27 cellular contexts compared by ENCODE assay signal in genomic region chr4:173698557-173699262, GRCh38.
DNase-seq lines count a peak whose midpoint lies in the region; ATAC-seq and TF ChIP-seq lines count a peak whose summit lies in the region.
"Had no signal": no experiment of that assay in that cellular context is flagged by ENCODE, and none has a peak within 500 bp of the region (broad histone marks: within the 10 kb centered on the region; RNA-seq: fewer than 3 reads in every experiment).

No MANE protein-coding gene starts in this region.

- H3K36me3 Mint-ChIP-seq in activated naive CD8-positive, alpha-beta T cell treated with anti-CD3 and anti-CD28 coated beads, Interleukin-2, amount 50 U/mL, for 24 hours (ENCODE audit: low read depth) = no peaks in the 10 kb centered on the region
- H3K36me3 Mint-ChIP-seq in activated naive CD8-positive, alpha-beta T cell treated with anti-CD3 and anti-CD28 coated beads for 36 hours = no peaks in the 10 kb centered on the region
- no peaks in the 10 kb centered on the region for H3K36me3 Mint-ChIP-seq in CD4-positive, alpha-beta T cell (ENCODE audit: low read depth)
- H3K36me3 Mint-ChIP-seq: activated naive CD4-positive, alpha-beta T cell treated with anti-CD3 and anti-CD28 coated beads, Interleukin-2, amount 50 U/mL, for 24 hours; mesothelial cell of epicardium; naive thymus-derived CD4-positive, alpha-beta T cell had no signal

- H3K4me3 ChIP-seq in fibroblast of mammary gland (ENCODE audit: control insufficient read depth, low read depth, low read length) = no peak overlapping the region
- no peak overlapping the region for H3K4me3 ChIP-seq in right atrium auricular region
- no peak overlapping the region for H3K4me3 ChIP-seq in MM.1S (ENCODE audit: low read length)
- H3K4me3 ChIP-seq: prostate gland, transverse colon had no signal

- POLR2A ChIA-PET in CD4-positive, alpha-beta T cell (lab: Charles Lee) = no interaction called here

- no peak overlapping the region for H3K27ac Mint-ChIP-seq in activated naive CD8-positive, alpha-beta T cell treated with anti-CD3 and anti-CD28 coated beads, Interleukin-2, amount 50 U/mL, for 24 hours
- no peak overlapping the region for H3K27ac Mint-ChIP-seq in activated naive CD8-positive, alpha-beta T cell treated with anti-CD3 and anti-CD28 coated beads for 36 hours
- H3K27ac Mint-ChIP-seq in CD4-positive, alpha-beta T cell = no peak overlapping the region
- H3K27ac Mint-ChIP-seq: activated CD4-positive, alpha-beta T cell treated with anti-CD3 and anti-CD28 coated beads for 36 hours; activated CD8-positive, alpha-beta T cell treated with anti-CD3 and anti-CD28 coated beads for 36 hours; activated naive CD4-positive, alpha-beta T cell treated with anti-CD3 and anti-CD28 coated beads, Interleukin-2, amount 50 U/mL, for 24 hours; activated T-helper 2 cell treated with anti-CD3 and anti-CD28 coated beads, Interferon-gamma antibody, Interleukin-2, Interleukin-4, amounts not matched to agents 10 μg/mL and 5 μg/mL and 100 μg/mL, durations not matched to agents 14 hours and 24 hours and 36 hours; mesothelial cell of epicardium; naive thymus-derived CD4-positive, alpha-beta T cell had no signal

- no peak for DNase-seq in activated naive CD8-positive, alpha-beta T cell treated with anti-CD3 and anti-CD28 coated beads, Interleukin-2, amount 50 U/mL, for 24 hours
- DNase-seq in activated naive CD8-positive, alpha-beta T cell treated with anti-CD3 and anti-CD28 coated beads for 36 hours = no peak
- DNase-seq in fibroblast of mammary gland (ENCODE audit: low read depth) (peak; percentile 75), right atrium auricular region (ENCODE audit: low spot score) (no peak), MM.1S (no peak), NCI-H446 treated with DMSO at 0.1 percent for 48 hours (lab: John Stamatoyannopoulos, UW) (no peak), middle frontal gyrus (ENCODE audit: extremely low spot score, low spot score) (no peak)
- DNase-seq in CD4-positive, alpha-beta T cell = no peak
- DNase-seq: activated CD4-positive, alpha-beta T cell treated with anti-CD3 and anti-CD28 coated beads for 36 hours; activated CD8-positive, alpha-beta T cell treated with anti-CD3 and anti-CD28 coated beads for 36 hours; anterior cingulate cortex; DND-41; H7; Karpas-422; MV-4-11; naive thymus-derived CD4-positive, alpha-beta T cell; NCI-H1436; NCI-H748 treated with DMSO at 0.1 percent for 48 hours; SHP77; stimulated activated CD4-positive, alpha-beta T cell treated with anti-CD3 and anti-CD28 coated beads, Interleukin-4, amount 100 ng/mL, for 24 hours; transverse colon had no signal

- ATAC-seq in activated naive CD8-positive, alpha-beta T cell treated with anti-CD3 and anti-CD28 coated beads, Interleukin-2, amount 50 U/mL, for 24 hours = peak; percentile 33
- ATAC-seq in CD4-positive, alpha-beta T cell (ENCODE audit: poor library complexity) = no peak
- ATAC-seq: activated CD4-positive, alpha-beta T cell treated with anti-CD3 and anti-CD28 coated beads for 36 hours; activated CD8-positive, alpha-beta T cell treated with anti-CD3 and anti-CD28 coated beads for 36 hours; naive thymus-derived CD4-positive, alpha-beta T cell had no signal

- no peaks in the 10 kb centered on the region for H3K9me3 ChIP-seq in right atrium auricular region
- H3K9me3 ChIP-seq in MM.1S (replicated peaks; ENCODE audit: insufficient read depth, low read length) = no peaks in the 10 kb centered on the region
- no peaks in the 10 kb centered on the region for H3K9me3 ChIP-seq in CD4-positive, alpha-beta T cell (ENCODE audit: control insufficient read depth, low read length)
- H3K9me3 ChIP-seq: prostate gland, transverse colon had no signal

- H3K27me3 ChIP-seq in right atrium auricular region = no peaks in the 10 kb centered on the region
- no peaks in the 10 kb centered on the region for H3K27me3 ChIP-seq in MM.1S (replicated peaks; ENCODE audit: insufficient read depth, low read length)
- H3K27me3 ChIP-seq in CD4-positive, alpha-beta T cell (ENCODE audit: control insufficient read depth, insufficient read depth, low read length) = no peaks in the 10 kb centered on the region
- H3K27me3 ChIP-seq: transverse colon had no signal

- no peaks in the 10 kb centered on the region for H3K36me3 ChIP-seq in right atrium auricular region
- H3K36me3 ChIP-seq in MM.1S (replicated peaks; ENCODE audit: insufficient read depth, low read length) = no peaks in the 10 kb centered on the region
- H3K36me3 ChIP-seq: prostate gland, transverse colon had no signal

- TF ChIP-seq CTCF in fibroblast of mammary gland (conservative IDR thresholded peaks at IDR 0.05; ENCODE audit: control insufficient read depth, insufficient read depth, low read depth, low read length) = no peak
- TF ChIP-seq CTCF in right atrium auricular region (IDR thresholded peaks at IDR 0.05) = no peak
- no peak for TF ChIP-seq CTCF in MM.1S (IDR thresholded peaks at IDR 0.05; ENCODE audit: low read length)
- no peak for TF ChIP-seq CTCF in CD4-positive, alpha-beta T cell (IDR thresholded peaks at IDR 0.05)

- H3K9me2 ChIP-seq in MM.1S (replicated peaks; ENCODE audit: insufficient read depth, low read length) = no peaks in the 10 kb centered on the region

- H3K4me3 Mint-ChIP-seq in activated naive CD8-positive, alpha-beta T cell treated with anti-CD3 and anti-CD28 coated beads, Interleukin-2, amount 50 U/mL, for 24 hours = no peak overlapping the region
- H3K4me3 Mint-ChIP-seq in activated naive CD8-positive, alpha-beta T cell treated with anti-CD3 and anti-CD28 coated beads for 36 hours = no peak overlapping the region
- no peak overlapping the region for H3K4me3 Mint-ChIP-seq in CD4-positive, alpha-beta T cell
- H3K4me3 Mint-ChIP-seq: activated CD4-positive, alpha-beta T cell treated with anti-CD3 and anti-CD28 coated beads for 36 hours; activated CD8-positive, alpha-beta T cell treated with anti-CD3 and anti-CD28 coated beads for 36 hours; activated naive CD4-positive, alpha-beta T cell treated with anti-CD3 and anti-CD28 coated beads, Interleukin-2, amount 50 U/mL, for 24 hours; mesothelial cell of epicardium; naive thymus-derived CD4-positive, alpha-beta T cell had no signal

- CTCF ChIA-PET in CD4-positive, alpha-beta T cell (lab: Charles Lee) = no interaction called here

- no peaks in the 10 kb centered on the region for H3K27me3 Mint-ChIP-seq in activated naive CD8-positive, alpha-beta T cell treated with anti-CD3 and anti-CD28 coated beads, Interleukin-2, amount 50 U/mL, for 24 hours
- no peaks in the 10 kb centered on the region for H3K27me3 Mint-ChIP-seq in activated naive CD8-positive, alpha-beta T cell treated with anti-CD3 and anti-CD28 coated beads for 36 hours
- no peaks in the 10 kb centered on the region for H3K27me3 Mint-ChIP-seq in CD4-positive, alpha-beta T cell
- H3K27me3 Mint-ChIP-seq: activated CD4-positive, alpha-beta T cell treated with anti-CD3 and anti-CD28 coated beads for 36 hours; activated CD8-positive, alpha-beta T cell treated with anti-CD3 and anti-CD28 coated beads for 36 hours; activated naive CD4-positive, alpha-beta T cell treated with anti-CD3 and anti-CD28 coated beads, Interleukin-2, amount 50 U/mL, for 24 hours; naive thymus-derived CD4-positive, alpha-beta T cell had no signal

- no peak overlapping the region for H2AFZ ChIP-seq in MM.1S (ENCODE audit: low read length)

- H3K4me2 ChIP-seq in MM.1S (ENCODE audit: low read depth, low read length) = no peak overlapping the region

- H3K4me1 ChIP-seq in right atrium auricular region (peaks cover 0 to 8% of the 10 kb centered on the region in 2 donors), MM.1S (ENCODE audit: low read length) (no peaks in the 10 kb centered on the region)
- H3K4me1 ChIP-seq: prostate gland had no signal

- H3K27ac ChIP-seq in right atrium auricular region = peak overlapping the region; percentile 61 to 73
- H3K27ac ChIP-seq in MM.1S (ENCODE audit: low read length) = no peak overlapping the region
- no peak overlapping the region for H3K27ac ChIP-seq in CD4-positive, alpha-beta T cell (ENCODE audit: low read depth, low read length)
- H3K27ac ChIP-seq: 22Rv1, HL-60, prostate gland, transverse colon had no signal

- H3K9me3 Mint-ChIP-seq in activated naive CD8-positive, alpha-beta T cell treated with anti-CD3 and anti-CD28 coated beads, Interleukin-2, amount 50 U/mL, for 24 hours = no peaks in the 10 kb centered on the region
- H3K9me3 Mint-ChIP-seq in activated naive CD8-positive, alpha-beta T cell treated with anti-CD3 and anti-CD28 coated beads for 36 hours = no peaks in the 10 kb centered on the region
- H3K9me3 Mint-ChIP-seq in CD4-positive, alpha-beta T cell = peaks cover 2% of the 10 kb centered on the region
- H3K9me3 Mint-ChIP-seq: activated CD8-positive, alpha-beta T cell treated with anti-CD3 and anti-CD28 coated beads for 36 hours; activated naive CD4-positive, alpha-beta T cell treated with anti-CD3 and anti-CD28 coated beads, Interleukin-2, amount 50 U/mL, for 24 hours; activated T-helper 2 cell treated with anti-CD3 and anti-CD28 coated beads, Interferon-gamma antibody, Interleukin-2, Interleukin-4, amounts not matched to agents 10 μg/mL and 5 μg/mL and 100 μg/mL, durations not matched to agents 14 hours and 24 hours and 36 hours; mesothelial cell of epicardium had no signal

- no peaks in the 10 kb centered on the region for H3F3A ChIP-seq in MM.1S (ENCODE audit: insufficient read depth, low read length)

- H3K4me1 Mint-ChIP-seq in activated naive CD8-positive, alpha-beta T cell treated with anti-CD3 and anti-CD28 coated beads, Interleukin-2, amount 50 U/mL, for 24 hours = no peaks in the 10 kb centered on the region
- H3K4me1 Mint-ChIP-seq in activated naive CD8-positive, alpha-beta T cell treated with anti-CD3 and anti-CD28 coated beads for 36 hours = no peaks in the 10 kb centered on the region
- H3K4me1 Mint-ChIP-seq in CD4-positive, alpha-beta T cell (ENCODE audit: low read depth) = no peaks in the 10 kb centered on the region
- H3K4me1 Mint-ChIP-seq: activated CD4-positive, alpha-beta T cell treated with anti-CD3 and anti-CD28 coated beads for 36 hours; activated naive CD4-positive, alpha-beta T cell treated with anti-CD3 and anti-CD28 coated beads, Interleukin-2, amount 50 U/mL, for 24 hours; naive thymus-derived CD4-positive, alpha-beta T cell had no signal

- no peaks in the 10 kb centered on the region for H4K20me1 ChIP-seq in MM.1S (ENCODE audit: insufficient read depth, low read length)

- intact Hi-C loops in CD4-positive, alpha-beta T cell (cut with DNase I, micrococcal nuclease) = no loop called here

- H3K9ac ChIP-seq in MM.1S (ENCODE audit: low read length) = no peak overlapping the region

- no peaks in the 10 kb centered on the region for H3K79me2 ChIP-seq in MM.1S (ENCODE audit: low read length)

Comparison
In these comparisons a context has a peak if more than half of its experiments do, and no peak if none do; other contexts are left out.
1. H3K27ac ChIP-seq: peak in right atrium auricular region (2 of 2); none in MM.1S (single experiment) and CD4-positive, alpha-beta T cell (single experiment).